10 cellular contexts compared by ENCODE assay signal in the genomic region with DNA sequence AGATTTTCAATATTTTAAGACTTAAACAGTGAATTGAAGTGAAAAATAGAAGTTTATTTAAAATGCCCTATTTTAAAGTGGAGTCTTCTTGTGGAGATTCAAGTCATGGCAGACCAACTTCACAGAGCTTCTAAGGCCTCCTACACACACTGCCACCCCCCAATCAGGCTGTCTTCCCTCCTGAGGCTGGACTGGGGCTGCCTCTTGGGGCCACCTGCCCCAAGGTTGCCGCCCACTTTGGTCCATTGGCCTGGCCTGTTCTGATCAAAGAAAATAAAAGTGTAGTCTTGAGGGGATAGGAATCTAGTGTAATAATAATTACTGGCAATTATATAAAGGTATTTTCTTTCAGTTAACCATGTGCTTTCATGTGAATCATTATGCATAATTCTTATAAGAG. TPM values are rescaled to one million over a fixed set of nuclear protein-coding genes. Genes with fewer than 3 reads are reported as not detected.
DNase-seq lines count a peak whose midpoint lies in the region; ATAC-seq and TF ChIP-seq lines count a peak whose summit lies in the region.
"Had no signal": no experiment of that assay in that cellular context is flagged by ENCODE, and none has a peak within 500 bp of the region (broad histone marks: within the 10 kb centered on the region; RNA-seq: fewer than 3 reads in every experiment).

No MANE protein-coding gene starts in this region.

- no peak overlapping the region for H3K18ac ChIP-seq in neuronal stem cell (ENCODE audit: low read length)

- no peak overlapping the region for H3K14ac ChIP-seq in neuronal stem cell (ENCODE audit: low read length)

- H3K9me3 ChIP-seq in mammary epithelial cell (replicated peaks; ENCODE audit: insufficient read depth, low read length) (no peaks in the 10 kb centered on the region), muscle layer of colon (ENCODE audit: low read length) (no peaks in the 10 kb centered on the region), neuronal stem cell (replicated peaks in 1 of 2; ENCODE audit: control insufficient read depth in 2 of 2, insufficient read depth in 1 of 2, low read depth in 1 of 2, low read length in 2 of 2) (no peaks in the 10 kb centered on the region)
- H3K9me3 ChIP-seq: esophagus squamous epithelium had no signal

- H3K4me1 ChIP-seq in mammary epithelial cell (ENCODE audit: insufficient read depth, low read length) (peaks cover 16% of the 10 kb centered on the region), muscle layer of colon (ENCODE audit: insufficient read depth, low read length) (peaks cover 29% of the 10 kb centered on the region), neuronal stem cell (ENCODE audit: control insufficient read depth in 2 of 2, insufficient read depth in 1 of 2, low read depth in 1 of 2, low read length in 2 of 2) (peaks cover 3 to 14% of the 10 kb centered on the region in 2 donors)

- TF ChIP-seq CTCF in AG09309 (IDR thresholded peaks at IDR 0.05; ENCODE audit: control insufficient read depth, insufficient read depth, low read depth, low read length, missing control alignments) (no peak), HL-60 (IDR thresholded peaks at IDR 0.05; ENCODE audit: insufficient read depth, low read length) (no peak), mammary epithelial cell (conservative IDR thresholded peaks at IDR 0.05 in 1 of 2, IDR thresholded peaks at IDR 0.05 in 1 of 2; ENCODE audit: extremely low read depth in 1 of 2, insufficient read depth in 1 of 2, low read depth in 1 of 2, low read length in 2 of 2) (no peak)

- no peak overlapping the region for H4K91ac ChIP-seq in neuronal stem cell (ENCODE audit: low read depth, low read length, poor library complexity)

- H2BK12ac ChIP-seq in neuronal stem cell (ENCODE audit: low read length), result no peak overlapping the region

- H3K27me3 ChIP-seq in HL-60 (ENCODE audit: insufficient read depth, poor library complexity, severe bottlenecking) (no peaks in the 10 kb centered on the region), mammary epithelial cell (ENCODE audit: insufficient read depth, low read length) (no peaks in the 10 kb centered on the region), muscle layer of colon (ENCODE audit: control insufficient read depth in 1 of 2, insufficient read depth in 2 of 2, low read length in 2 of 2) (no peaks in the 10 kb centered on the region), neuronal stem cell (ENCODE audit: control insufficient read depth in 3 of 3, insufficient read depth in 3 of 3, low read depth in 1 of 3, low read length in 3 of 3) (no peaks in the 10 kb centered on the region)
- H3K27me3 ChIP-seq: esophagus squamous epithelium had no signal

- no peak overlapping the region for H2AFZ ChIP-seq in mammary epithelial cell (ENCODE audit: low read depth, low read length)
- no peak overlapping the region for H2AFZ ChIP-seq in neuronal stem cell (ENCODE audit: low read length)

- no peak for ATAC-seq in HG03457 (IDR thresholded peaks at IDR 0.05; ENCODE audit: unreplicated experiment)
- no peak for ATAC-seq in GM18520 (IDR thresholded peaks at IDR 0.05; ENCODE audit: unreplicated experiment)

- WGBS in mammary epithelial cell (ENCODE audit: low coverage, missing lambda C conversion rate), result 95% methylated on average over 1 of the region's 1 CpG
- WGBS in neuronal stem cell (ENCODE audit: extremely low coverage in 2 of 2, insufficient read length in 2 of 2, insufficient replicate concordance in 1 of 2), 2 donors, result no CpG with 5 or more reads among the region's 1 CpG

- no peak overlapping the region for H2BK120ac ChIP-seq in neuronal stem cell (ENCODE audit: low read depth, low read length)

- in situ Hi-C loops in mammary epithelial cell (cut with MboI; ENCODE audit: low sequenced_read_pairs in 2 of 2), result no loop called here

- DNase-seq in AG09309 (ENCODE audit: low read depth) (no peak), HL-60 (ENCODE audit: low read depth in 1 of 2, low spot score in 1 of 2) (no peak), mammary epithelial cell (no peak), neuronal stem cell (ENCODE audit: low spot score) (no peak), nucleus accumbens (lab: John Stamatoyannopoulos, UW) (no peak)
- DNase-seq: esophagus squamous epithelium, nephron progenitor cell had no signal

- intact Hi-C loops in mammary epithelial cell (cut with micrococcal nuclease), result no loop called here

- H3K79me2 ChIP-seq in mammary epithelial cell (ENCODE audit: insufficient read depth, low read length), result peaks cover 93% of the 10 kb centered on the region

- no peaks in the 10 kb centered on the region for H4K20me1 ChIP-seq in mammary epithelial cell (ENCODE audit: insufficient read depth, low read length)

- peak overlapping the region; percentile 86 for H3K9ac ChIP-seq in mammary epithelial cell (ENCODE audit: insufficient read depth, low read length)
- peak overlapping the region; percentile 91 for H3K9ac ChIP-seq in muscle layer of colon (ENCODE audit: low read length)
- no peak overlapping the region for H3K9ac ChIP-seq in neuronal stem cell (ENCODE audit: low read depth, low read length, poor library complexity)

- no peak overlapping the region for H3K23ac ChIP-seq in neuronal stem cell (ENCODE audit: low read depth, low read length, poor library complexity)

- CTCF ChIA-PET in mammary epithelial cell (lab: Charles Lee; ENCODE audit: low non-redundant PET), result no interaction called here

- H3K79me1 ChIP-seq in neuronal stem cell (ENCODE audit: low read depth, low read length), result peaks cover 3% of the 10 kb centered on the region

- H3K27ac ChIP-seq in HL-60 (replicated peaks) (peak overlapping the region; percentile 82), mammary epithelial cell (ENCODE audit: insufficient read depth, low read depth, low read length) (no peak overlapping the region), muscle layer of colon (ENCODE audit: low read depth, low read length) (no peak overlapping the region), neuronal stem cell (replicated peaks; ENCODE audit: low read length) (no peak overlapping the region)

- H2AK5ac ChIP-seq in neuronal stem cell (ENCODE audit: low read depth, low read length), result no peak overlapping the region

- peak overlapping the region; percentile 85 for H3K4me2 ChIP-seq in mammary epithelial cell (ENCODE audit: insufficient read depth, low read depth, low read length)
- H3K4me2 ChIP-seq in neuronal stem cell (ENCODE audit: insufficient read depth, low read length, poor library complexity, severe bottlenecking), result no peak overlapping the region

- peaks cover 9% of the 10 kb centered on the region for H3K36me3 ChIP-seq in mammary epithelial cell (ENCODE audit: insufficient read depth, low read length)
- H3K36me3 ChIP-seq in muscle layer of colon (ENCODE audit: insufficient read depth, low read length), result peaks cover 9% of the 10 kb centered on the region
- peaks cover 4 to 22% of the 10 kb centered on the region in 2 donors for H3K36me3 ChIP-seq in neuronal stem cell (replicated peaks in 1 of 2; ENCODE audit: control insufficient read depth in 2 of 2, insufficient read depth in 2 of 2, low read length in 2 of 2)

- H4K8ac ChIP-seq in neuronal stem cell (ENCODE audit: low read depth, low read length), result no peak overlapping the region

- H3K4me3 ChIP-seq in AG09309 (ENCODE audit: control insufficient read depth, low read depth, low read length), result peak overlapping the region; percentile 97
- H3K4me3 ChIP-seq in HL-60 (replicated peaks; ENCODE audit: insufficient read depth, low read length), result peak overlapping the region; percentile 97
- peak overlapping the region in 2 of 3 experiments; percentile 81 to 96 for H3K4me3 ChIP-seq in mammary epithelial cell (replicated peaks in 1 of 3; ENCODE audit: insufficient read depth in 1 of 3, low read depth in 2 of 3, low read length in 3 of 3)
- H3K4me3 ChIP-seq in muscle layer of colon (ENCODE audit: low read depth in 1 of 2, low read length in 2 of 2), result peak overlapping the region in 1 of 2 donors; percentile 92
- H3K4me3 ChIP-seq in neuronal stem cell (ENCODE audit: low read length in 2 of 2), result peak overlapping the region in 1 of 2 donors; percentile 63

- H2BK5ac ChIP-seq in neuronal stem cell (ENCODE audit: low read length), result no peak overlapping the region

- BruUV-seq in mammary epithelial cell (replicated peaks; lab: Mats Ljungman, UMichigan), result TSS peak; percentile 30

- H3K4ac ChIP-seq in neuronal stem cell (ENCODE audit: low read length), result no peak overlapping the region

- no peak overlapping the region for H2BK15ac ChIP-seq in neuronal stem cell (ENCODE audit: low read length)

- dilution Hi-C loops in mammary epithelial cell (cut with HindIII; ENCODE audit: low sequenced_read_pairs), result no loop called here

RNA-seq across cellular contexts. Expression of gene GOLT1B, which starts 1.3 kb away (rescaled TPM):
- 10 to 100 TPM; 38.2 to 46.7 TPM for total RNA-seq in mammary epithelial cell
- polyA plus RNA-seq in mammary epithelial cell, result 42.2 TPM
- 15.3 TPM for polyA minus RNA-seq in mammary epithelial cell
- polyA plus RNA-seq in neuronal stem cell (2013, experiment 1 of 2), result 30.7 TPM
- 31.9 TPM for polyA plus RNA-seq in neuronal stem cell (2013, experiment 2 of 2)

RNA-seq across cellular contexts. Expression of gene RECQL, which starts 1.4 kb away (rescaled TPM):
- total RNA-seq in mammary epithelial cell, result 10 to 100 TPM; 55.3 to 57.9 TPM
- 30.1 TPM for polyA plus RNA-seq in mammary epithelial cell
- polyA minus RNA-seq in mammary epithelial cell, result 22.3 TPM
- polyA plus RNA-seq in neuronal stem cell (2013, experiment 1 of 2), result 24.6 TPM
- polyA plus RNA-seq in neuronal stem cell (2013, experiment 2 of 2), result 25.6 TPM

RNA-seq across cellular contexts. Expression of gene SPX, which starts 23.2 kb away (rescaled TPM):
- total RNA-seq in mammary epithelial cell, result under 1 TPM; 0.50 to 0.82 TPM
- polyA plus RNA-seq in mammary epithelial cell, result 0.15 TPM
- not detected for polyA minus RNA-seq in mammary epithelial cell
- polyA plus RNA-seq in neuronal stem cell (2013, experiment 1 of 2), result 0.61 TPM
- polyA plus RNA-seq in neuronal stem cell (2013, experiment 2 of 2), result 0.29 TPM
- total RNA-seq: esophagus squamous epithelium had no signal
